9 cellular contexts compared by ENCODE assay signal in genomic region chr1:233543338-233544255, GRCh38.
DNase-seq lines count a peak whose midpoint lies in the region; ATAC-seq and TF ChIP-seq lines count a peak whose summit lies in the region.
"Had no signal": no experiment of that assay in that cellular context is flagged by ENCODE, and none has a peak within 500 bp of the region (broad histone marks: within the 10 kb centered on the region; RNA-seq: fewer than 3 reads in every experiment).

No MANE protein-coding gene starts in this region.

- ATAC-seq in RWPE2 (ENCODE audit: low read depth) (peak; percentile 100), GM18873 (IDR thresholded peaks at IDR 0.05; ENCODE audit: low FRiP score, unreplicated experiment) (no peak)

- H3K36me3 ChIP-seq in RWPE2 (ENCODE audit: low read depth) = no peaks in the 10 kb centered on the region

- TF ChIP-seq CTCF in RWPE2 (IDR thresholded peaks at IDR 0.05; ENCODE audit: poor library complexity, severe bottlenecking) (no peak), foreskin fibroblast (IDR thresholded peaks at IDR 0.05; ENCODE audit: low read depth, low read length) (no peak)

- no peaks in the 10 kb centered on the region for H3K27me3 ChIP-seq in RWPE2 (ENCODE audit: insufficient read depth, poor library complexity, severe bottlenecking)

- DNase-seq in NCI-H2196 (lab: John Stamatoyannopoulos, UW; ENCODE audit: unreplicated experiment) (peak; percentile 1), NCI-H2196 treated with DMSO at 0.1 percent for 48 hours (lab: John Stamatoyannopoulos, UW; ENCODE audit: unreplicated experiment) (no peak), RWPE2 (ENCODE audit: low spot score) (peak; percentile 84), foreskin fibroblast (peak; percentile 44 to 50), stromal cell of bone marrow (ENCODE audit: low read depth) (peak; percentile 94), cerebellar nuclear complex (lab: John Stamatoyannopoulos, UW) (no peak), NCI-H2171 treated with DMSO at 0.1 percent for 48 hours (lab: John Stamatoyannopoulos, UW) (no peak)
- DNase-seq: stimulated activated CD4-positive, alpha-beta T cell treated with anti-CD3 and anti-CD28 coated beads, Interleukin-12 subunit alpha, Interleukin-12 subunit beta, amount 100 ng/mL, for 4 hours had no signal

- peak overlapping the region; percentile 8 for H3K27ac ChIP-seq in RWPE2 (ENCODE audit: poor library complexity, severe bottlenecking)

- H3K9me3 ChIP-seq in RWPE2 (ENCODE audit: severe bottlenecking) = no peaks in the 10 kb centered on the region

- H3K4me1 ChIP-seq in RWPE2 (ENCODE audit: insufficient read depth, poor library complexity, severe bottlenecking) = peaks cover 12% of the 10 kb centered on the region

- H3K4me3 ChIP-seq in RWPE2 (ENCODE audit: severe bottlenecking) (no peak overlapping the region), foreskin fibroblast (ENCODE audit: low read depth in 1 of 2, low read length in 2 of 2) (no peak overlapping the region)

Comparison
In these comparisons a context has a peak if more than half of its experiments do, and no peak if none do; other contexts are left out.
1. DNase-seq: peak in NCI-H2196 (single experiment), RWPE2 (single experiment), foreskin fibroblast (2 of 2) and stromal cell of bone marrow (single experiment); none in NCI-H2196 treated with DMSO at 0.1 percent for 48 hours (single experiment), cerebellar nuclear complex (0 of 2) and NCI-H2171 treated with DMSO at 0.1 percent for 48 hours (single experiment).